ENCODE assay signal across 9 cellular contexts in the genomic region with DNA sequence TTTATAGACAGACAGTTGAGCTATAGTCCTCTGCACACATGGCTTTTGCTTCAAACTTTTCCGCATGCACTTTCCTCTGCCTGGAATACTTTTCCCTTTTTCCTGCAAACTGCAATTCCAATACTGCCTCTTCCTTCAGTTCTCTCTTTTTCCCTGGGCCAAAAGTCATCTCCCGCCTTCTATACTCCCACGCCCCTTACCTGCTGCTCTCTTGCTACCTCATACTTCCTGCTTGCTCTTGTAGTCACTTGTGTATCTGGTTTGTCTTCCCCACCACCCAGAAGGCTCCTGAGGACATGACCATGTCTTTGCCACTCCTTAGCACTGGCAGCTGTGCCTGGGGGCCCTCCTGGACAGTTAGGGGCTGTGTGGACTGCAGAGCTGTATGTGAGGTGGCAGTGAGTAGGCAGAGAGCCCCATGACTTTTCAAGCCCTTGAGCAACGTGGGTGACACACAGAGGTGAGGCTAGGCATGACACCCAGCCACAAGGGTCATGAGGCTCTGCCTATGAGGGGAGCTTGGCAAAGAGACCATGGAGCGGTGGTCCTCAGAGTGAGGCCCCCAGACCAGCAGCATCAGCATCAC. TPM values are rescaled to one million over a fixed set of nuclear protein-coding genes. Genes with fewer than 3 reads are reported as not detected.
DNase-seq lines count a peak whose midpoint lies in the region; ATAC-seq and TF ChIP-seq lines count a peak whose summit lies in the region.
"Had no signal": no experiment of that assay in that cellular context is flagged by ENCODE, and none has a peak within 500 bp of the region (broad histone marks: within the 10 kb centered on the region; RNA-seq: fewer than 3 reads in every experiment).

No MANE protein-coding gene starts in this region.

- H3K4me2 ChIP-seq in HCT116 (ENCODE audit: low read length), result peak overlapping the region; percentile 34
- no peak overlapping the region for H3K4me2 ChIP-seq in neural progenitor cell

- intact Hi-C loops in HCT116 (cut with micrococcal nuclease), result loop anchor here (2.0 kb wide), 1 partner anchor 55 kb away; no protein-coding TSS in a partner anchor

- no peaks in the 10 kb centered on the region for H3K36me3 Mint-ChIP-seq in activated CD8-positive, alpha-beta T cell treated with anti-CD3 and anti-CD28 coated beads, Interleukin-2, amount 10 ng/mL, durations not matched to agents 7 days and 5 days (ENCODE audit: low read depth)
- peaks cover 2% of the 10 kb centered on the region for H3K36me3 Mint-ChIP-seq in neural progenitor cell

- H4K20me1 ChIP-seq in HCT116 (ENCODE audit: insufficient read depth) (no peaks in the 10 kb centered on the region), neural progenitor cell (ENCODE audit: low read depth) (no peaks in the 10 kb centered on the region)

- TF ChIP-seq CTCF in HCT116 (IDR thresholded peaks at IDR 0.05 in 2 of 3, conservative IDR thresholded peaks at IDR 0.05 in 1 of 3; ENCODE audit: borderline replicate concordance in 1 of 3, insufficient read depth in 1 of 3, low read depth in 2 of 3, low read length in 2 of 3), result peak in 1 of 3 experiments; percentile 26; a peak in 2 of 6 replicates
- peak; percentile 15 for TF ChIP-seq CTCF in neural progenitor cell (IDR thresholded peaks at IDR 0.05)

- peaks cover 67% of the 10 kb centered on the region for H3K4me1 Mint-ChIP-seq in activated CD8-positive, alpha-beta T cell treated with anti-CD3 and anti-CD28 coated beads, Interleukin-2, amount 10 ng/mL, durations not matched to agents 7 days and 5 days (ENCODE audit: low read depth)
- H3K4me1 Mint-ChIP-seq in neural progenitor cell, result peaks cover 47% of the 10 kb centered on the region

- no peaks in the 10 kb centered on the region for H3K9me2 ChIP-seq in HCT116 (ENCODE audit: insufficient read depth)

- RAD21 ChIA-PET in HCT116 (lab: Charles Lee; ENCODE audit: low non-redundant PET in 1 of 2, low total read pairs in 2 of 2, uncharacterized antibody in 2 of 2, unreplicated experiment in 2 of 2), result interaction anchor here (0.6 to 1.7 kb wide), 2 partner anchors 40 to 72 kb away, joined by 4 to 5 read pairs; partner anchors contain the start of gene DES (in 1 of the 2)

- H2AFZ ChIP-seq in HCT116 (ENCODE audit: low read depth, low read length, poor library complexity, severe bottlenecking) (no peak overlapping the region), neural progenitor cell (replicated peaks) (no peak overlapping the region)

- H3K27ac Mint-ChIP-seq in activated CD8-positive, alpha-beta T cell treated with anti-CD3 and anti-CD28 coated beads, Interleukin-2, amount 10 ng/mL, durations not matched to agents 7 days and 5 days, result peak overlapping the region; percentile 58
- H3K27ac Mint-ChIP-seq in neural progenitor cell, result no peak overlapping the region

- ATAC-seq in HCT116 (peak; percentile 57), HG03045 (IDR thresholded peaks at IDR 0.05; ENCODE audit: unreplicated experiment) (no peak)
- peak; percentile 65 for ATAC-seq in activated CD8-positive, alpha-beta T cell treated with anti-CD3 and anti-CD28 coated beads, Interleukin-2, amount 10 ng/mL, durations not matched to agents 7 days and 5 days

- H3K9me3 ChIP-seq in HCT116 (ENCODE audit: control insufficient read depth in 1 of 2, insufficient read depth in 1 of 2, low read depth in 1 of 2, low read length in 2 of 2) (no peaks in the 10 kb centered on the region), neural progenitor cell (ENCODE audit: low read depth) (no peaks in the 10 kb centered on the region)

- no TSS peak for BruUV-seq in HCT116 (replicated peaks; lab: Mats Ljungman, UMichigan)

- no peaks in the 10 kb centered on the region for H3K9me3 Mint-ChIP-seq in activated CD8-positive, alpha-beta T cell treated with anti-CD3 and anti-CD28 coated beads, Interleukin-2, amount 10 ng/mL, durations not matched to agents 7 days and 5 days (ENCODE audit: insufficient read depth)
- no peaks in the 10 kb centered on the region for H3K9me3 Mint-ChIP-seq in neural progenitor cell

- CTCF ChIA-PET in HCT116 (lab: Charles Lee), result interaction anchor here (0.7 to 2.8 kb wide), 8 partner anchors 16 to 72 kb away, joined by 3 to 15 read pairs (median 3); partner anchors contain the start of gene DNPEP
- CTCF ChIA-PET in activated CD8-positive, alpha-beta T cell treated with anti-CD3 and anti-CD28 coated beads, Interleukin-2, amount 10 ng/mL, durations not matched to agents 7 days and 5 days (lab: Charles Lee), result interaction anchor here (0.7 to 3.4 kb wide), 12 partner anchors 8 to 83 kb away, joined by 3 to 25 read pairs (median 4); partner anchors contain the start of gene GMPPA

- peak; percentile 26 for DNase-seq in DMS153 (lab: John Stamatoyannopoulos, UW)
- no peak for DNase-seq in DMS153 treated with DMSO at 0.1 percent for 48 hours (lab: John Stamatoyannopoulos, UW; ENCODE audit: unreplicated experiment)
- no peak for DNase-seq in HCT116 (ENCODE audit: low read depth, low spot score)
- DNase-seq in activated CD8-positive, alpha-beta T cell treated with anti-CD3 and anti-CD28 coated beads, Interleukin-2, amount 10 ng/mL, durations not matched to agents 7 days and 5 days, result peak; percentile 55
- DNase-seq in neural progenitor cell (ENCODE audit: low spot score), result peak; percentile 37
- no peak for DNase-seq in dedifferentiated amniotic fluid mesenchymal stem cell (ENCODE audit: extremely low spot score)
- DNase-seq in SKM-1 treated with dmso at 0.1 percent for 144 hours (lab: John Stamatoyannopoulos, UW; ENCODE audit: unreplicated experiment), result no peak

- peaks cover 4% of the 10 kb centered on the region for H3K27me3 Mint-ChIP-seq in activated CD8-positive, alpha-beta T cell treated with anti-CD3 and anti-CD28 coated beads, Interleukin-2, amount 10 ng/mL, durations not matched to agents 7 days and 5 days (ENCODE audit: low read depth)
- peaks cover 7% of the 10 kb centered on the region for H3K27me3 Mint-ChIP-seq in neural progenitor cell (ENCODE audit: insufficient read depth, low read depth)

- peaks cover 3 to 15% of the 10 kb centered on the region in 2 experiments; a peak in 3 of 4 replicates for H3K36me3 ChIP-seq in HCT116 (ENCODE audit: control insufficient read depth in 1 of 2, insufficient read depth in 2 of 2, low read length in 2 of 2)
- no peaks in the 10 kb centered on the region for H3K36me3 ChIP-seq in neural progenitor cell

- no peak overlapping the region for H3K4me3 Mint-ChIP-seq in activated CD8-positive, alpha-beta T cell treated with anti-CD3 and anti-CD28 coated beads, Interleukin-2, amount 10 ng/mL, durations not matched to agents 7 days and 5 days
- no peak overlapping the region for H3K4me3 Mint-ChIP-seq in neural progenitor cell

- H3K27me3 ChIP-seq in HCT116 (ENCODE audit: insufficient read depth, low read length) (no peaks in the 10 kb centered on the region), neural progenitor cell (no peaks in the 10 kb centered on the region)

- no peak for TF ChIP-seq POLR2A in HCT116 (IDR thresholded peaks at IDR 0.05; ENCODE audit: borderline replicate concordance, extremely low read depth, insufficient read depth, insufficient read length)

- peaks cover 17% of the 10 kb centered on the region for H3F3A ChIP-seq in neural progenitor cell (ENCODE audit: low read depth)

- H3K9ac ChIP-seq in HCT116 (ENCODE audit: low read length) (peak overlapping the region; percentile 27; the same call in 1 of the 2 replicates), neural progenitor cell (no peak overlapping the region)

- peaks cover 13 to 55% of the 10 kb centered on the region in 2 experiments for H3K4me1 ChIP-seq in HCT116 (ENCODE audit: control insufficient read depth in 1 of 2, insufficient read depth in 2 of 2, low read length in 2 of 2)
- peaks cover 40% of the 10 kb centered on the region for H3K4me1 ChIP-seq in neural progenitor cell

- H3K4me3 ChIP-seq in HCT116 (replicated peaks in 1 of 2; ENCODE audit: low read depth in 1 of 2, low read length in 2 of 2) (no peak overlapping the region), neural progenitor cell (no peak overlapping the region)
- H3K4me3 ChIP-seq: skin epidermis had no signal

- H3K27ac ChIP-seq in HCT116 (ENCODE audit: low read depth, low read length) (no peak overlapping the region), neural progenitor cell (no peak overlapping the region)
- H3K27ac ChIP-seq: skin epidermis had no signal

- POLR2A ChIA-PET in HCT116 (lab: Charles Lee), result interaction anchor here (0.9 kb wide), 1 partner anchor 41 kb away, joined by 3 read pairs; the partner anchor contains the start of gene GMPPA
- POLR2A ChIA-PET in activated CD8-positive, alpha-beta T cell treated with anti-CD3 and anti-CD28 coated beads, Interleukin-2, amount 10 ng/mL, durations not matched to agents 7 days and 5 days (lab: Charles Lee), result no interaction called here

- TF ChIP-seq RAD21 in HCT116 (IDR thresholded peaks at IDR 0.05; ENCODE audit: low read depth), result no peak

- H3K79me2 ChIP-seq in HCT116 (ENCODE audit: insufficient read depth, low read length) (no peaks in the 10 kb centered on the region; the same call in 1 of the 2 replicates), neural progenitor cell (ENCODE audit: low read depth) (no peaks in the 10 kb centered on the region)

TF ChIP-seq in HCT116, 20 proteins besides CTCF, POLR2A, EP300 and RAD21 (continues in another document):
- no peak for TF ChIP-seq TCF7L2 (IDR thresholded peaks at IDR 0.05; ENCODE audit: borderline replicate concordance, extremely low read depth, insufficient read depth, insufficient read length)
- TF ChIP-seq POLR2AphosphoS5 (IDR thresholded peaks at IDR 0.05; ENCODE audit: low read depth, low read length), result no peak
- no peak for TF ChIP-seq CEBPB (IDR thresholded peaks at IDR 0.05; ENCODE audit: low read depth)
- no peak for TF ChIP-seq SRF (IDR thresholded peaks at IDR 0.05; ENCODE audit: low read depth)

RNA-seq across cellular contexts. Expression of gene SPEG, which starts 23.2 kb away (rescaled TPM):
- total RNA-seq in HCT116 (2021; ENCODE audit: unreplicated experiment) (56.6 TPM), neural progenitor cell (ENCODE audit: low replicate concordance) (5.6 and 18.4 TPM in 2 replicates)
- 52.7 and 53.2 TPM in 2 replicates for polyA plus RNA-seq in HCT116 (2012)
- total RNA-seq in activated CD8-positive, alpha-beta T cell treated with anti-CD3 and anti-CD28 coated beads, Interleukin-2, amount 10 ng/mL, durations not matched to agents 7 days and 5 days, result 10 to 100 TPM; 10.8 to 11.6 TPM

RNA-seq across cellular contexts. Expression of gene DES, which starts 39.7 kb away (rescaled TPM):
- total RNA-seq in HCT116 (2021; ENCODE audit: unreplicated experiment), result 4.2 TPM
- 5.4 and 7.3 TPM in 2 replicates for polyA plus RNA-seq in HCT116 (2012)
- not detected for total RNA-seq in activated CD8-positive, alpha-beta T cell treated with anti-CD3 and anti-CD28 coated beads, Interleukin-2, amount 10 ng/mL, durations not matched to agents 7 days and 5 days
- 0.31 TPM in 1 of 2 replicates, not detected in the other for total RNA-seq in neural progenitor cell (ENCODE audit: low replicate concordance)

RNA-seq across cellular contexts. Expression of gene GMPPA, which starts 40.8 kb away (rescaled TPM):
- total RNA-seq in HCT116 (2021; ENCODE audit: unreplicated experiment) (71.8 TPM), neural progenitor cell (ENCODE audit: low replicate concordance) (23.8 and 49.3 TPM in 2 replicates)
- polyA plus RNA-seq in HCT116 (2012), result 78.5 and 89.8 TPM in 2 replicates
- 10 to 100 TPM; 37.8 to 41.2 TPM for total RNA-seq in activated CD8-positive, alpha-beta T cell treated with anti-CD3 and anti-CD28 coated beads, Interleukin-2, amount 10 ng/mL, durations not matched to agents 7 days and 5 days

RNA-seq across cellular contexts. Expression of gene ASIC4, which starts 56.4 kb away (rescaled TPM):
- 2.1 TPM for total RNA-seq in HCT116 (2021; ENCODE audit: unreplicated experiment)
- polyA plus RNA-seq in HCT116 (2012), result 1.3 and 1.9 TPM in 2 replicates
- total RNA-seq in activated CD8-positive, alpha-beta T cell treated with anti-CD3 and anti-CD28 coated beads, Interleukin-2, amount 10 ng/mL, durations not matched to agents 7 days and 5 days, result not detected
- total RNA-seq in neural progenitor cell (ENCODE audit: low replicate concordance), result 0.26 and 2.4 TPM in 2 replicates

Comparison
In these comparisons a context has a peak if more than half of its experiments do, and no peak if none do; other contexts are left out.
1. DNase-seq: peak in DMS153 (single experiment), activated CD8-positive, alpha-beta T cell treated with anti-CD3 and anti-CD28 coated beads, Interleukin-2, amount 10 ng/mL, durations not matched to agents 7 days and 5 days (single experiment) and neural progenitor cell (single experiment); none in DMS153 treated with DMSO at 0.1 percent for 48 hours (single experiment), HCT116 (single experiment), dedifferentiated amniotic fluid mesenchymal stem cell (single experiment) and SKM-1 treated with dmso at 0.1 percent for 144 hours (single experiment).